Comparison of ENCODE assay signal across 17 cellular contexts in genomic region chr16:48359983-48360382, GRCh38. TPM values are rescaled to one million over a fixed set of nuclear protein-coding genes. Genes with fewer than 3 reads are reported as not detected.
A peak's percentile ranks its signal among the peaks of the same experiment; 100 is the strongest.
DNase-seq lines count a peak whose midpoint lies in the region; ATAC-seq and TF ChIP-seq lines count a peak whose summit lies in the region.
"Had no signal": no experiment of that assay in that cellular context is flagged by ENCODE, and none has a peak within 500 bp of the region (broad histone marks: within the 10 kb centered on the region; RNA-seq: fewer than 3 reads in every experiment).

No MANE protein-coding gene starts in this region.

- H4K91ac ChIP-seq in trophoblast cell (ENCODE audit: low read depth, low read length) = no peak overlapping the region

- H3K23ac ChIP-seq in trophoblast cell (ENCODE audit: low read length) = no peak overlapping the region

- no peaks in the 10 kb centered on the region for H3K27me3 ChIP-seq in CD8-positive, alpha-beta T cell (ENCODE audit: insufficient read depth, low read length)
- no peaks in the 10 kb centered on the region for H3K27me3 ChIP-seq in trophoblast cell (ENCODE audit: insufficient read depth, low read length)
- H3K27me3 ChIP-seq: BLaER1 treated with 17β-estradiol and CSF1 and Interleukin-3, amounts not matched to agents 10 nM and 100 nM had no signal

- ATAC-seq in CD8-positive, alpha-beta T cell = no peak
- ATAC-seq in memory B cell (ENCODE audit: low read depth) (no peak), GM21367 (IDR thresholded peaks at IDR 0.05; ENCODE audit: unreplicated experiment) (no peak), GM21619 (IDR thresholded peaks at IDR 0.05; ENCODE audit: unreplicated experiment) (no peak)
- ATAC-seq: GM12878 had no signal

- no peak overlapping the region for H2AFZ ChIP-seq in trophoblast cell (ENCODE audit: insufficient read depth, low read length, poor library complexity)

- no peak overlapping the region for H3K18ac ChIP-seq in trophoblast cell (ENCODE audit: low read length)

- no peak overlapping the region for H2BK5ac ChIP-seq in trophoblast cell (ENCODE audit: low read depth, low read length, poor library complexity)

- H3K4me2 ChIP-seq in trophoblast cell (ENCODE audit: low read length) = no peak overlapping the region

- peak overlapping the region; percentile 50 for H3K4ac ChIP-seq in trophoblast cell (ENCODE audit: low read depth, low read length)

- POLR2A ChIA-PET in CD8-positive, alpha-beta T cell (lab: Charles Lee) = interaction anchor here (1.1 to 1.7 kb wide), 2 partner anchors 264 to 270 kb away, joined by 3 to 4 read pairs; no protein-coding TSS in a partner anchor

- CTCF ChIA-PET in CD8-positive, alpha-beta T cell (lab: Charles Lee) = interaction anchor here (1.1 to 3.4 kb wide), 3 partner anchors 263 to 270 kb away, joined by 3 to 19 read pairs (median 9); no protein-coding TSS in a partner anchor

- no peaks in the 10 kb centered on the region for H3K79me1 ChIP-seq in trophoblast cell (ENCODE audit: low read length)

- H2BK120ac ChIP-seq in trophoblast cell (ENCODE audit: insufficient read depth, low read length, poor library complexity) = no peak overlapping the region

- no CpG with 5 or more reads among the region's 2 CpGs for WGBS in trophoblast cell (ENCODE audit: extremely low coverage, insufficient coverage, insufficient read length)

- H3K4me1 ChIP-seq in CD8-positive, alpha-beta T cell (ENCODE audit: insufficient read depth, low read length) = peaks cover under 1% of the 10 kb centered on the region
- peaks cover 0 to 1% of the 10 kb centered on the region in 2 experiments for H3K4me1 ChIP-seq in trophoblast cell (ENCODE audit: control insufficient read depth in 1 of 2, insufficient read depth in 2 of 2, low read length in 2 of 2)

- H3K36me3 Mint-ChIP-seq in CD8-positive, alpha-beta T cell = peaks cover 28% of the 10 kb centered on the region
- peaks cover 8% of the 10 kb centered on the region for H3K36me3 Mint-ChIP-seq in chondrocyte (ENCODE audit: low read depth)
- peaks cover 5% of the 10 kb centered on the region for H3K36me3 Mint-ChIP-seq in memory B cell

- H3K79me2 ChIP-seq in trophoblast cell (ENCODE audit: control insufficient read depth, insufficient read depth, low read length, poor library complexity) = peaks cover 1% of the 10 kb centered on the region

- H2AK5ac ChIP-seq in trophoblast cell (ENCODE audit: low read length) = no peak overlapping the region

- no peaks in the 10 kb centered on the region for H3K36me3 ChIP-seq in CD8-positive, alpha-beta T cell (ENCODE audit: insufficient read depth, low read length)
- peaks cover 4 to 15% of the 10 kb centered on the region in 2 experiments for H3K36me3 ChIP-seq in trophoblast cell (ENCODE audit: control insufficient read depth in 1 of 2, insufficient read depth in 2 of 2, low read length in 2 of 2)

- no peak overlapping the region for H3K4me3 ChIP-seq in CD8-positive, alpha-beta T cell (ENCODE audit: low read depth, low read length)
- H3K4me3 ChIP-seq in trophoblast cell (ENCODE audit: low read depth, low read length) = no peak overlapping the region
- H3K4me3 ChIP-seq: BLaER1 treated with 17β-estradiol and CSF1 and Interleukin-3, amounts not matched to agents 10 nM and 100 nM; GM12878 had no signal

- no peak overlapping the region for H3K14ac ChIP-seq in trophoblast cell (ENCODE audit: low read length)

- peak overlapping the region; percentile 41 for H3K27ac Mint-ChIP-seq in CD8-positive, alpha-beta T cell
- H3K27ac Mint-ChIP-seq in chondrocyte (ENCODE audit: unreplicated experiment) (peak overlapping the region; percentile 36), memory B cell (peak overlapping the region; percentile 28)
- H3K27ac Mint-ChIP-seq: B cell, H9 had no signal

- no peaks in the 10 kb centered on the region for H3K9me3 Mint-ChIP-seq in CD8-positive, alpha-beta T cell
- H3K9me3 Mint-ChIP-seq in chondrocyte (ENCODE audit: low read depth) = no peaks in the 10 kb centered on the region
- H3K9me3 Mint-ChIP-seq in memory B cell = no peaks in the 10 kb centered on the region
- H3K9me3 Mint-ChIP-seq: CD8-positive, alpha-beta memory T cell; H9 had no signal

- H4K12ac ChIP-seq in trophoblast cell (ENCODE audit: low read depth, low read length) = no peak overlapping the region

- H3K4me1 Mint-ChIP-seq in CD8-positive, alpha-beta T cell (ENCODE audit: low read depth) = peaks cover 10% of the 10 kb centered on the region
- H3K4me1 Mint-ChIP-seq in chondrocyte (ENCODE audit: low read depth) (peaks cover 41% of the 10 kb centered on the region), memory B cell (peaks cover 14% of the 10 kb centered on the region)

- H4K8ac ChIP-seq in trophoblast cell (ENCODE audit: low read depth, low read length) = no peak overlapping the region

- no peak overlapping the region for H3K27ac ChIP-seq in CD8-positive, alpha-beta T cell (ENCODE audit: low read depth, low read length)
- H3K27ac ChIP-seq in trophoblast cell (ENCODE audit: low read depth, low read length) = no peak overlapping the region

- no peak for TF ChIP-seq CTCF in CD8-positive, alpha-beta T cell (IDR thresholded peaks at IDR 0.05)
- no peak for TF ChIP-seq CTCF in chondrocyte (IDR thresholded peaks at IDR 0.05)

- no peak overlapping the region for H3K9ac ChIP-seq in trophoblast cell (ENCODE audit: low read length)
- H3K9ac ChIP-seq: BLaER1 treated with 17β-estradiol and CSF1 and Interleukin-3, amounts not matched to agents 10 nM and 100 nM had no signal

- no peak overlapping the region for H3K4me3 Mint-ChIP-seq in CD8-positive, alpha-beta T cell
- no peak overlapping the region for H3K4me3 Mint-ChIP-seq in chondrocyte (ENCODE audit: unreplicated experiment)
- H3K4me3 Mint-ChIP-seq in memory B cell = no peak overlapping the region
- H3K4me3 Mint-ChIP-seq: B cell; CD8-positive, alpha-beta memory T cell; H9 had no signal

- no peak overlapping the region for H2BK12ac ChIP-seq in trophoblast cell (ENCODE audit: low read length)

- H3K27me3 Mint-ChIP-seq in CD8-positive, alpha-beta T cell (ENCODE audit: low read depth) = no peaks in the 10 kb centered on the region
- H3K27me3 Mint-ChIP-seq in chondrocyte (ENCODE audit: low read depth) (no peaks in the 10 kb centered on the region), memory B cell (no peaks in the 10 kb centered on the region)
- H3K27me3 Mint-ChIP-seq: B cell; CD8-positive, alpha-beta memory T cell had no signal

- intact Hi-C loops in CD8-positive, alpha-beta T cell (cut with DNase I, micrococcal nuclease) = no loop called here

- no peaks in the 10 kb centered on the region for H3K9me3 ChIP-seq in CD8-positive, alpha-beta T cell (ENCODE audit: low read length)
- no peaks in the 10 kb centered on the region for H3K9me3 ChIP-seq in trophoblast cell (ENCODE audit: insufficient read depth, low read depth, low read length)

- DNase-seq in CD8-positive, alpha-beta T cell = no peak
- DNase-seq in chondrocyte (ENCODE audit: low spot score) = no peak
- no peak for DNase-seq in memory B cell (ENCODE audit: low spot score in 2 of 2)
- DNase-seq in trophoblast cell = no peak
- DNase-seq in stimulated activated CD4-positive, alpha-beta T cell treated with anti-CD3 and anti-CD28 coated beads, Interleukin-15, amount 100 ng/mL, for 24 hours = no peak
- DNase-seq: CD8-positive, alpha-beta memory T cell; COR-L47; DMS 273 treated with DMSO at 0.1 percent for 48 hours; DMS53; DND-41; EL; H9 had no signal

RNA-seq across cellular contexts. Expression of gene SIAH1, which starts 25.2 kb away (rescaled TPM):
- 10 to 100 TPM; 28.1 to 34.8 TPM for total RNA-seq in CD8-positive, alpha-beta T cell
- 33.8 to 52.0 TPM (median 34.5 TPM) in 3 replicates for total RNA-seq in chondrocyte
- 76.1 and 80.1 TPM in 2 replicates for polyA plus RNA-seq in trophoblast cell (2013)
